12 cellular contexts compared by ENCODE assay signal in genomic region chr20:38343107-38343797, GRCh38. TPM values are rescaled to one million over a fixed set of nuclear protein-coding genes. Genes with fewer than 3 reads are reported as not detected.
DNase-seq lines count a peak whose midpoint lies in the region; ATAC-seq and TF ChIP-seq lines count a peak whose summit lies in the region.
"Had no signal": no experiment of that assay in that cellular context is flagged by ENCODE, and none has a peak within 500 bp of the region (broad histone marks: within the 10 kb centered on the region; RNA-seq: fewer than 3 reads in every experiment).

No MANE protein-coding gene starts in this region.

- no peak overlapping the region for H3K9ac ChIP-seq in stomach smooth muscle (ENCODE audit: low read length in 2 of 2)

- TF ChIP-seq CTCF in astrocyte of the spinal cord (IDR thresholded peaks at IDR 0.05; ENCODE audit: low read depth, low read length) (no peak), left lung (IDR thresholded peaks at IDR 0.05) (no peak)

- CTCF ChIA-PET in HEK293T (lab: Yijun Ruan, JAX), result no interaction called here

- DNase-seq in HEK293T (ENCODE audit: extremely low spot score) (no peak), astrocyte of the spinal cord (ENCODE audit: low read depth, low spot score) (peak; percentile 17), left lung (peak in 1 of 2 donors; percentile 39), LoVo (ENCODE audit: low spot score) (no peak), ecto neural progenitor cell (ENCODE audit: low spot score) (no peak)
- DNase-seq: activated CD8-positive, alpha-beta T cell treated with anti-CD3 and anti-CD28 coated beads for 36 hours; activated naive CD8-positive, alpha-beta T cell treated with anti-CD3 and anti-CD28 coated beads, Interleukin-2, amount 10 ng/mL, durations not matched to agents 7 days and 5 days; NCI-H748 treated with DMSO at 0.1 percent for 48 hours; T-helper 1 cell had no signal

- intact Hi-C loops in left lung (cut with DNase I), result no loop called here

- POLR2A ChIA-PET in HEK293T (lab: Yijun Ruan, JAX), result no interaction called here

- H3K4me1 ChIP-seq in left lung (peaks cover 0 to 5% of the 10 kb centered on the region in 2 donors), stomach smooth muscle (ENCODE audit: control insufficient read depth, insufficient read depth, low read length) (peaks cover 6% of the 10 kb centered on the region)

- H3K9me3 ChIP-seq in left lung, result no peaks in the 10 kb centered on the region
- H3K9me3 ChIP-seq in stomach smooth muscle (ENCODE audit: control insufficient read depth in 2 of 2, low read length in 2 of 2), result no peaks in the 10 kb centered on the region

- H3K27me3 ChIP-seq in left lung (peaks cover 0 to 13% of the 10 kb centered on the region in 2 donors), stomach smooth muscle (ENCODE audit: control insufficient read depth in 1 of 2, insufficient read depth in 2 of 2, low read length in 2 of 2) (peaks cover 3 to 5% of the 10 kb centered on the region in 2 donors)

- in situ Hi-C loops in astrocyte of the spinal cord (cut with HindIII; ENCODE audit: low sequenced_read_pairs), result no loop called here

- ATAC-seq in left lung (peak; percentile 52), GM21367 (IDR thresholded peaks at IDR 0.05; ENCODE audit: unreplicated experiment) (no peak), HG02840 (IDR thresholded peaks at IDR 0.05; ENCODE audit: low FRiP score, unreplicated experiment) (no peak)
- ATAC-seq: activated CD8-positive, alpha-beta T cell treated with anti-CD3 and anti-CD28 coated beads for 36 hours had no signal

- no peak overlapping the region for H3K4me3 ChIP-seq in astrocyte of the spinal cord (ENCODE audit: low read depth, low read length)
- no peak overlapping the region for H3K4me3 ChIP-seq in left lung
- H3K4me3 ChIP-seq in stomach smooth muscle (ENCODE audit: low read length in 2 of 2), result peak overlapping the region; percentile 36 to 52

- H3K36me3 ChIP-seq in left lung (no peaks in the 10 kb centered on the region), stomach smooth muscle (ENCODE audit: control insufficient read depth in 2 of 2, insufficient read depth in 2 of 2, low read length in 2 of 2) (no peaks in the 10 kb centered on the region)

- H3K27ac ChIP-seq in left lung, result no peak overlapping the region
- H3K27ac ChIP-seq in stomach smooth muscle (ENCODE audit: low read length), result no peak overlapping the region

TF ChIP-seq in HEK293T, 16 proteins besides CTCF, POLR2A, EP300 and RAD21:
- TF ChIP-seq BHLHE40 (IDR thresholded peaks at IDR 0.05; ENCODE audit: borderline replicate concordance) (no peak), PKNOX1 (IDR thresholded peaks at IDR 0.05) (peak; percentile 70), SP1 (IDR thresholded peaks at IDR 0.05) (no peak)
TF ChIP-seq in HEK293T: peak in this region for 1.

RNA-seq across cellular contexts. Expression of gene LBP, which starts 3.0 kb away (rescaled TPM):
- total RNA-seq in left lung, result 1 to 10 TPM in 1 of 2 donors, under 1 TPM in 1; 0.12 to 1.8 TPM
- total RNA-seq: activated CD8-positive, alpha-beta T cell treated with anti-CD3 and anti-CD28 coated beads for 36 hours; activated naive CD8-positive, alpha-beta T cell treated with anti-CD3 and anti-CD28 coated beads, Interleukin-2, amount 10 ng/mL, durations not matched to agents 7 days and 5 days had no signal

RNA-seq across cellular contexts. Expression of gene BPI, which starts 39.3 kb away (rescaled TPM):
- total RNA-seq in left lung, result under 1 TPM; 0.35 to 0.47 TPM
- total RNA-seq: activated CD8-positive, alpha-beta T cell treated with anti-CD3 and anti-CD28 coated beads for 36 hours; activated naive CD8-positive, alpha-beta T cell treated with anti-CD3 and anti-CD28 coated beads, Interleukin-2, amount 10 ng/mL, durations not matched to agents 7 days and 5 days had no signal

Comparison
In these comparisons a context has a peak if more than half of its experiments do, and no peak if none do; other contexts are left out.
1. H3K4me3 ChIP-seq: peak in stomach smooth muscle (2 of 2); none in astrocyte of the spinal cord (single experiment) and left lung (0 of 2).